ENCODE assay signal across 1 cellular context in the genomic region with DNA sequence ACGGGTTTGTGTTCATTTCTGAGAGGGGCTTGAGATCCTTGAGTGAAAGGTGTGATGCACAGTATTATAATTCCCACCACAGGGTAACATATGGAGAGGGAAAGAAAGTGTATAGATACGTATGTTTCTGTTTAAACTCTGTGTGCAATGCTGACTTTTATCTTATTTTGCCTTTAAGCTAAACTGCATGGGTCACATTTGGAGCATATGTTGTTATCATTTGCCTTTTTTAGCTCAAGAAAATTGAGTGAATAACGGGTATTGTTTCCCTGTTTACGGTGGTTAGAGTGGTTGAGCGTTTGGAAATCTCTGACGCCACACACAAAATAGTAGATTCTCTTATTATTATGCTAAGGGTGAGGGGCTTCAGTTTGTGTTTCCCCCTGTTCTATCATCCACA.
TF ChIP-seq lines count a peak whose summit lies in the region.

No MANE protein-coding gene starts in this region.

TF ChIP-seq in GM23338, 12 proteins besides CTCF, POLR2A, EP300 and RAD21 (continued from another document):
- TF ChIP-seq, protein P1, sequence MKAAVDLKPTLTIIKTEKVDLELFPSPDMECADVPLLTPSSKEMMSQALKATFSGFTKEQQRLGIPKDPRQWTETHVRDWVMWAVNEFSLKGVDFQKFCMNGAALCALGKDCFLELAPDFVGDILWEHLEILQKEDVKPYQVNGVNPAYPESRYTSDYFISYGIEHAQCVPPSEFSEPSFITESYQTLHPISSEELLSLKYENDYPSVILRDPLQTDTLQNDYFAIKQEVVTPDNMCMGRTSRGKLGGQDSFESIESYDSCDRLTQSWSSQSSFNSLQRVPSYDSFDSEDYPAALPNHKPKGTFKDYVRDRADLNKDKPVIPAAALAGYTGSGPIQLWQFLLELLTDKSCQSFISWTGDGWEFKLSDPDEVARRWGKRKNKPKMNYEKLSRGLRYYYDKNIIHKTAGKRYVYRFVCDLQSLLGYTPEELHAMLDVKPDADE (IDR thresholded peaks at IDR 0.05), result no peak
- no peak for TF ChIP-seq STAT1 (IDR thresholded peaks at IDR 0.05; ENCODE audit: unreplicated experiment)
